In the genomic region with DNA sequence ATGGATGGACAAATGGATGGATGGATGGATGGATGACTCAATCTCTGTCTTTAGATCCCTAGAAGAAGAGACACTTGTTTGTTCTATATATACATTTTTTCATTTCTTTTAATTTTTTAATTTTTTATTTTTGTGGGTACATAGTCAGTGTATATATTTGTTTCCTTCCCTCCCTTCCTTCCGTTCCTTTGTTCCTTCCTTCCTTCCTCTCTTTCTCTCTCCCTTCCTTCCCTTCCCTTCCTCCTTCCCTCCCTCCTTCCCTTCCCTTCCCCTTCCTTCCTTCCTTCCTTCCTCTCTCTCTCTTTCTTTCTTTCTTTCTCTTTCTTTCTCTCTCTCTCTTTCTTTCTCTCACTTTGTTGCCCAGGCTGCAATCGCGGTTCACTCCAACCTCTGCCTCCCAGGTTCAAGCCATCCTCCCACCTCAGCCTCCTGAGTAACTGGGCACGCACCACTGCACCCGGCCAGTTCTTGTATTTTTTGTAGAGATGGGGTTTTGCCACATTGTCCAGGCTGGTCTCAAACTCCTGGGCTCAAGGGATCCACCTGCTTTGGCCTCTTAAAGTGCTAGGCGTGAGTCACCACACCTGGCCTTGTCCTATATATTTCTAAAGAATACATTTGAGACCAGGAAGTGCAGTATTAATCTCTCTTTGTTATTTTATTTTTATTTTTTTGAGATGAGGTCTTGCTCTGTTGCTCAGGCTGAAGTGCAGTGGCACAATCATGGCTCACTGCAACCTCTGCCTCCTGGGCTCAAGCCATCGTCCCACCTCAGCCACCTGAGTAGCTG, we compare ENCODE assay signal across 24 cellular contexts. TPM values are rescaled to one million over a fixed set of nuclear protein-coding genes. Genes with fewer than 3 reads are reported as not detected.
A peak's percentile ranks its signal among the peaks of the same experiment; 100 is the strongest.
DNase-seq lines count a peak whose midpoint lies in the region; ATAC-seq, FAIRE-seq and TF ChIP-seq lines count a peak whose summit lies in the region.
"Had no signal": no experiment of that assay in that cellular context is flagged by ENCODE, and none has a peak within 500 bp of the region (broad histone marks: within the 10 kb centered on the region; RNA-seq: fewer than 3 reads in every experiment).

No MANE protein-coding gene starts in this region.

- in situ Hi-C loops in HepG2 (cut with HindIII; ENCODE audit: extremely low pct_ligation_motif_present, low pct_unique_long_range_greater_than_20kb), result loop anchor here (5.0 kb wide), 1 partner anchor 350 kb away; no protein-coding TSS in a partner anchor

- ATAC-seq in HepG2, result no peak
- ATAC-seq in right lobe of liver, result no peak
- peak; percentile 7; the same call in 1 of the 2 replicates for ATAC-seq in WTC11
- no peak for ATAC-seq in GM21619 (IDR thresholded peaks at IDR 0.05; ENCODE audit: unreplicated experiment)
- ATAC-seq in stimulated activated naive CD8-positive, alpha-beta T cell treated with anti-CD3 and anti-CD28 coated beads, Interleukin-15, amount 100 ng/mL, for 72 hours, result no peak
- ATAC-seq: CD8-positive, alpha-beta T cell had no signal

- H3K4me1 Mint-ChIP-seq in WTC11 (peaks cover 20% of the 10 kb centered on the region), osteocyte (ENCODE audit: unreplicated experiment) (peaks cover 4% of the 10 kb centered on the region)
- H3K4me1 Mint-ChIP-seq in stimulated activated naive CD8-positive, alpha-beta T cell treated with anti-CD3 and anti-CD28 coated beads, Interleukin-15, amount 100 ng/mL, for 72 hours, result peaks cover 6% of the 10 kb centered on the region

- H3K4me3 Mint-ChIP-seq in WTC11 (no peak overlapping the region), osteocyte (ENCODE audit: unreplicated experiment) (no peak overlapping the region)
- H3K4me3 Mint-ChIP-seq in stimulated activated naive CD8-positive, alpha-beta T cell treated with anti-CD3 and anti-CD28 coated beads, Interleukin-15, amount 100 ng/mL, for 72 hours, result no peak overlapping the region
- H3K4me3 Mint-ChIP-seq: B cell; CD8-positive, alpha-beta T cell; HFFc6 had no signal

- H3K27ac ChIP-seq in HepG2 (ENCODE audit: extremely low read length, insufficient read depth, low read length) (no peak overlapping the region), right lobe of liver (no peak overlapping the region), iPS-18a (ENCODE audit: low read length) (peak overlapping the region; percentile 85)
- H3K27ac ChIP-seq: 22Rv1, C4-2B, SJSA1 had no signal

- H4K20me1 ChIP-seq in HepG2 (ENCODE audit: insufficient read depth, low read length), result no peaks in the 10 kb centered on the region

- no peaks in the 10 kb centered on the region for H3K27me3 Mint-ChIP-seq in WTC11 (ENCODE audit: low read depth)
- H3K27me3 Mint-ChIP-seq in osteocyte (ENCODE audit: unreplicated experiment), result no peaks in the 10 kb centered on the region
- H3K27me3 Mint-ChIP-seq in stimulated activated naive CD8-positive, alpha-beta T cell treated with anti-CD3 and anti-CD28 coated beads, Interleukin-15, amount 100 ng/mL, for 72 hours, result no peaks in the 10 kb centered on the region
- H3K27me3 Mint-ChIP-seq: B cell had no signal

- TF ChIP-seq RAD21 in HepG2 (CRISPR knock-in tag; IDR thresholded peaks at IDR 0.05), result no peak

- H3K36me3 ChIP-seq in HepG2 (replicated peaks in 1 of 2; ENCODE audit: control insufficient read depth in 1 of 2, insufficient read depth in 2 of 2, low read length in 2 of 2) (no peaks in the 10 kb centered on the region), right lobe of liver (no peaks in the 10 kb centered on the region), iPS-18a (ENCODE audit: control insufficient read depth, low read depth, low read length) (no peaks in the 10 kb centered on the region)
- H3K36me3 ChIP-seq: MG63, SJSA1 had no signal

- FAIRE-seq in HepG2 (lab: Jason Lieb, UNC), result no peak
- FAIRE-seq: GM12892 had no signal

- H3K4me1 ChIP-seq in HepG2 (ENCODE audit: insufficient read depth, low read length) (no peaks in the 10 kb centered on the region), right lobe of liver (no peaks in the 10 kb centered on the region), iPS-18a (ENCODE audit: control insufficient read depth, low read depth, low read length) (peaks cover 16% of the 10 kb centered on the region)
- H3K4me1 ChIP-seq: SJSA1 had no signal

- POLR2A ChIA-PET in HepG2 (lab: Yijun Ruan, JAX), result no interaction called here
- POLR2A ChIA-PET in WTC11 (lab: Charles Lee), result no interaction called here

- no peaks in the 10 kb centered on the region for H3K79me2 ChIP-seq in HepG2 (ENCODE audit: insufficient read depth, low read length)

- H3K9me3 ChIP-seq in HepG2 (ENCODE audit: low read length), result no peaks in the 10 kb centered on the region
- H3K9me3 ChIP-seq in right lobe of liver, result no peaks in the 10 kb centered on the region
- H3K9me3 ChIP-seq in iPS-18a (ENCODE audit: control insufficient read depth, low read depth, low read length), result peaks cover 6% of the 10 kb centered on the region
- H3K9me3 ChIP-seq: SJSA1 had no signal

- H3K4me3 ChIP-seq in HepG2 (replicated peaks in 1 of 3; ENCODE audit: insufficient read depth in 1 of 3, low read depth in 2 of 3, low read length in 3 of 3) (no peak overlapping the region), right lobe of liver (no peak overlapping the region), iPS-18a (ENCODE audit: low read length) (no peak overlapping the region)
- H3K4me3 ChIP-seq: MG63, SJSA1 had no signal

- H3K27me3 ChIP-seq in HepG2 (ENCODE audit: control insufficient read depth in 1 of 2, insufficient read depth in 2 of 2, low read length in 2 of 2) (no peaks in the 10 kb centered on the region), right lobe of liver (no peaks in the 10 kb centered on the region), iPS-18a (ENCODE audit: control insufficient read depth, insufficient read depth, low read length) (no peaks in the 10 kb centered on the region)
- H3K27me3 ChIP-seq: MG63, SJSA1 had no signal

- H3K27ac Mint-ChIP-seq in WTC11 (peak overlapping the region; percentile 98), osteocyte (ENCODE audit: unreplicated experiment) (no peak overlapping the region)
- no peak overlapping the region for H3K27ac Mint-ChIP-seq in stimulated activated naive CD8-positive, alpha-beta T cell treated with anti-CD3 and anti-CD28 coated beads, Interleukin-15, amount 100 ng/mL, for 72 hours
- H3K27ac Mint-ChIP-seq: B cell; CD8-positive, alpha-beta T cell; HFFc6 had no signal

- CTCF ChIA-PET in HepG2 (lab: Yijun Ruan, JAX; ENCODE audit: low intra/inter-chr PET ratio, low total read pairs) (interaction anchor here (0.7 to 1.8 kb wide), 7 partner anchors 349 to 501 kb away, joined by 3 to 12 read pairs (median 5); partner anchors contain the start of gene MYO7A), WTC11 (lab: Charles Lee) (interaction anchor here (1.0 to 1.8 kb wide), 6 partner anchors 11 to 456 kb away, joined by 3 to 19 read pairs (median 8); partner anchors contain the start of gene PAK1)

- intact Hi-C loops in HepG2 (cut with micrococcal nuclease; ENCODE audit: unreplicated experiment), result loop anchor here (5.0 kb wide), 1 partner anchor 75 kb away; the partner anchor contains the start of gene PAK1
- intact Hi-C loops in right lobe of liver (cut with DNase I), result loop anchor here in 1 of 2 donors (10.0 kb wide), 1 partner anchor 352 kb away; no protein-coding TSS in a partner anchor

- no peak overlapping the region for H3K4me2 ChIP-seq in HepG2 (ENCODE audit: low read depth, low read length)

- WGBS in HepG2 (ENCODE audit: low lambda C conversion rate), result 85% methylated on average over 7 of the region's 7 CpGs
- whole genome bisulfite sequencing in right lobe of liver (ENCODE audit: insufficient coverage, low coverage, low lambda C conversion rate, missing lambda C conversion rate), result 81% methylated on average over 7 of the region's 7 CpGs

- H3K9me3 Mint-ChIP-seq in WTC11 (no peaks in the 10 kb centered on the region), osteocyte (ENCODE audit: unreplicated experiment) (no peaks in the 10 kb centered on the region)
- H3K9me3 Mint-ChIP-seq in stimulated activated naive CD8-positive, alpha-beta T cell treated with anti-CD3 and anti-CD28 coated beads, Interleukin-15, amount 100 ng/mL, for 72 hours, result no peaks in the 10 kb centered on the region
- H3K9me3 Mint-ChIP-seq: CD8-positive, alpha-beta T cell; HFFc6 had no signal

- TF ChIP-seq CTCF in HepG2 (CRISPR knock-in tag; IDR thresholded peaks at IDR 0.05), result no peak
- no peak for TF ChIP-seq CTCF in right lobe of liver (IDR thresholded peaks at IDR 0.05)
- TF ChIP-seq CTCF in WTC11 (IDR thresholded peaks at IDR 0.05), result no peak
- TF ChIP-seq CTCF in osteocyte (IDR thresholded peaks at IDR 0.05), result no peak

- H3K9ac ChIP-seq in HepG2 (ENCODE audit: insufficient read depth, low read depth, low read length), result no peak overlapping the region
- peak overlapping the region; percentile 55 for H3K9ac ChIP-seq in iPS-18a (ENCODE audit: low read length)

- TF ChIP-seq POLR2A in HepG2 (IDR thresholded peaks at IDR 0.05; ENCODE audit: insufficient read depth in 1 of 2, low read depth in 2 of 2, low read length in 2 of 2) (no peak), right lobe of liver (IDR thresholded peaks at IDR 0.05) (no peak)

- TF ChIP-seq EP300 in HepG2 (IDR thresholded peaks at IDR 0.05; ENCODE audit: low read depth in 2 of 2, low read length in 2 of 2) (no peak), HepG2 (CRISPR knock-in tag; IDR thresholded peaks at IDR 0.05; ENCODE audit: borderline replicate concordance) (no peak)

- no peak overlapping the region for H2AFZ ChIP-seq in HepG2 (ENCODE audit: low read length)

- no peak for DNase-seq in HepG2 (ENCODE audit: low spot score)
- DNase-seq in right lobe of liver, result no peak
- no peak for DNase-seq in WTC11 (ENCODE audit: low spot score)
- peak; percentile 49 for DNase-seq in osteocyte (ENCODE audit: extremely low spot score, unreplicated experiment)
- no peak for DNase-seq in NCI-H2196 (lab: John Stamatoyannopoulos, UW; ENCODE audit: unreplicated experiment)
- DNase-seq in stimulated activated naive CD8-positive, alpha-beta T cell treated with anti-CD3 and anti-CD28 coated beads, Interleukin-15, amount 100 ng/mL, for 72 hours, result no peak
- DNase-seq: Caco-2; CD8-positive, alpha-beta T cell; HFFc6; MG63; NCI-H1694; NCI-H2029 treated with DMSO at 0.1 percent for 48 hours; NCI-H226; NCI-H510A; NCI-H69; Right ventricle myocardium superior; RPMI8226 had no signal

- H3K36me3 Mint-ChIP-seq in WTC11 (no peaks in the 10 kb centered on the region), osteocyte (ENCODE audit: unreplicated experiment) (no peaks in the 10 kb centered on the region)
- H3K36me3 Mint-ChIP-seq: CD8-positive, alpha-beta T cell had no signal

- no TSS peak for BruUV-seq in HepG2 (replicated peaks; lab: Mats Ljungman, UMichigan)

RNA-seq across cellular contexts. Expression of gene AQP11, which starts 42.5 kb away (rescaled TPM):
- total RNA-seq in HepG2 (2016; rRNA removed; fragmentation: Illumina TruSeq; extraction: Trizol) (8.5 and 15.3 TPM in 2 replicates), right lobe of liver (10 to 100 TPM in 1 of 6 experiments, 1 to 10 TPM in 5; 3.9 to 11.9 (median 6.5) TPM), WTC11 (2021) (0.99 to 1.6 TPM (median 1.2 TPM) in 3 replicates), osteocyte (0.76 and 0.91 TPM in 2 replicates)
- total RNA-seq in HepG2 (2016; cell fraction: cytosol; rRNA removed; fragmentation: Illumina TruSeq; extraction: Trizol; ENCODE audit: low read depth), result 6.5 and 7.9 TPM in 2 replicates
- 9.4 and 15.2 TPM in 2 replicates for total RNA-seq in HepG2 (2016; cell fraction: insoluble cytoplasmic fraction; rRNA removed; fragmentation: Illumina TruSeq; extraction: Trizol)
- total RNA-seq in HepG2 (2016; cell fraction: membrane; rRNA removed; fragmentation: Illumina TruSeq; extraction: Trizol), result 10.0 and 11.2 TPM in 2 replicates
- 15.0 and 16.5 TPM in 2 replicates for total RNA-seq in HepG2 (2016; cell fraction: nucleus; rRNA removed; fragmentation: Illumina TruSeq; extraction: Trizol)
- 10.4 and 12.2 TPM in 2 replicates for polyA plus RNA-seq in HepG2 (2011; rRNA removed)
- 11.8 and 12.5 TPM in 2 replicates for polyA plus RNA-seq in HepG2 (2011; cell fraction: cytosol; rRNA removed)
- 17.3 and 18.8 TPM in 2 replicates for polyA plus RNA-seq in HepG2 (2011; cell fraction: nucleus; rRNA removed)
- 10.4 and 11.2 TPM in 2 replicates for polyA plus RNA-seq in HepG2 (2012)
- 6.8 and 8.5 TPM in 2 replicates for polyA plus RNA-seq in HepG2 (2016; cell fraction: cytosol; fragmentation: Illumina TruSeq; extraction: Trizol; ENCODE audit: low read depth)
- polyA plus RNA-seq in HepG2 (2016; cell fraction: insoluble cytoplasmic fraction; fragmentation: Illumina TruSeq; extraction: Trizol; ENCODE audit: low read depth), result 10.0 and 10.3 TPM in 2 replicates
- polyA plus RNA-seq in HepG2 (2016; cell fraction: membrane; fragmentation: Illumina TruSeq; extraction: Trizol; ENCODE audit: low read depth), result 8.8 and 9.2 TPM in 2 replicates
- polyA plus RNA-seq in HepG2 (2016; cell fraction: nucleus; fragmentation: Illumina TruSeq; extraction: Trizol; ENCODE audit: insufficient read depth, low read depth), result 18.5 and 20.1 TPM in 2 replicates
- 0.47 and 27.9 TPM in 2 replicates for polyA minus RNA-seq in HepG2 (2011; rRNA and poly(A)+ RNA removed; ENCODE audit: low replicate concordance)
- 8.8 and 10.0 TPM in 2 replicates for polyA minus RNA-seq in HepG2 (2011; cell fraction: cytosol; rRNA and poly(A)+ RNA removed)
- 7.5 and 7.7 TPM in 2 replicates for polyA minus RNA-seq in HepG2 (2011; cell fraction: nucleus; rRNA and poly(A)+ RNA removed)

Comparison
In these comparisons a context has a peak if more than half of its experiments do, and no peak if none do; other contexts are left out.
1. Of the 50 proteins assayed by ChIP-seq in both HepG2 and WTC11: peak only in HepG2: none; only in WTC11: ZNF512; in both: none; in neither: 49.